9 cellular contexts compared by ENCODE assay signal in the genomic region with DNA sequence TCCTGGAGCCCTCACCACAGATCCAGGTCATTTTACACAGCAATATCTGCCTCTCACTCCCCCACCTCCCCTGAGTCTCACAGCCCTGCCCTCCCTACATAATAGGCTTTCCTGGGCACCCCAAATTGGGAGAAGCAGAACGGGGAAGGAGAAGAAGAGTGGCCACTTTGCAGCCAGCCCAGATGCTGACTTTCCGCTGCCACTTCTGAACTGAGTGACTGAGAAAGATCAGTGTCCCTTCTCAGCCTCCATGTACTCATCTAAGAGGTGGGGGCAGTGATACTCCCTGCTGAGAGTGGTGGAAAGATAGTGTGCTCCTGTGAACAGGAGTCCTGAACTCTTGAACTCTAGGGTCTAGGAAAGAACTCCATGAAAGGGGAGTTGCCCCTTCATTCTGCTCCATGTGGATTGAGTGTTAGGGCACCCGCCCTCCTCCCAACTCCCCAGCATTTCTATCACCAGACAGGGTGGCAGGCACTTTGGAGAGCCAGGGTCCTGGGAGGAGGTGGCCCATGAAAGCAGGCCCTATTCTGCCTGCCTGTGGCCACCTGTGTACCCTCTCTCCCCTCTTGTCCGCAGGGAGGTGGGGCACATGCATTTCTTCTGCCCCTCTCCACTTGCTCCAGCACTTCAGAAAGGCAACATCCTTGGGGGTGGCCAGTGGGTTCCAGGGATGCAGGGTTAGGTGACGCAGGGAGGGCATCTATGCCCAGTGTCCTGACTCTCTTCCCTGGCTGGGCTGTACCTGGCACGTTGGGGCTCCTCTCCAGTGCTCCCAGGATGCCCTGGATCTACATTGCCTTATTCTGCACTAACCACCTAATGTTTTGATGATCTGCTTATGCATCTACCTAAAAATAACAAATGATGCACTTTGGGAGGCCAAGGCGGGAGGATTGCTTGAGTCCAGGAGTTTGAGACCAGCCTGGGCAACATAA. TPM values are rescaled to one million over a fixed set of nuclear protein-coding genes. Genes with fewer than 3 reads are reported as not detected.
DNase-seq lines count a peak whose midpoint lies in the region; ATAC-seq and TF ChIP-seq lines count a peak whose summit lies in the region.
"Had no signal": no experiment of that assay in that cellular context is flagged by ENCODE, and none has a peak within 500 bp of the region (broad histone marks: within the 10 kb centered on the region; RNA-seq: fewer than 3 reads in every experiment).

No MANE protein-coding gene starts in this region.

- no peak for ATAC-seq in activated T-cell treated with anti-CD3 and anti-CD28 coated beads, Interleukin-2, amount 50 U/mL, for 4 hours
- ATAC-seq in stimulated activated naive CD8-positive, alpha-beta T cell treated with anti-CD3 and anti-CD28 coated beads, Interleukin-15, amount 100 ng/mL, for 72 hours, result peak; percentile 3

- WGBS in endodermal cell (ENCODE audit: insufficient coverage in 1 of 2, insufficient read length in 1 of 2), 2 experiments, result 85 to 89% methylated on average over 5 to 7 of the region's 7 CpGs

- H3K9me3 ChIP-seq in SJCRH30 (replicated peaks) (peaks cover 11% of the 10 kb centered on the region), endodermal cell (ENCODE audit: control insufficient read depth, low read length) (peaks cover 6% of the 10 kb centered on the region)

- H3K36me3 ChIP-seq in SJCRH30 (no peaks in the 10 kb centered on the region), endodermal cell (ENCODE audit: control insufficient read depth, insufficient read depth, low read length) (no peaks in the 10 kb centered on the region)

- no peak for DNase-seq in activated T-cell treated with anti-CD3 and anti-CD28 coated beads, Interleukin-2, amount 50 U/mL, for 4 hours
- DNase-seq in activated T-cell treated with anti-CD3 and anti-CD28 coated beads for 4 hours (no peak), SJCRH30 (no peak), endodermal cell (peak; percentile 29), NCI-H1092 (lab: John Stamatoyannopoulos, UW) (no peak), DMS53 treated with DMSO at 0.1 percent for 48 hours (lab: John Stamatoyannopoulos, UW; ENCODE audit: unreplicated experiment) (no peak), NAMALWA (ENCODE audit: low spot score) (no peak)
- no peak for DNase-seq in stimulated activated naive CD8-positive, alpha-beta T cell treated with anti-CD3 and anti-CD28 coated beads, Interleukin-15, amount 100 ng/mL, for 72 hours
- DNase-seq: NCI-H774 had no signal

- no peak overlapping the region for H3K27ac Mint-ChIP-seq in endodermal cell
- peak overlapping the region; percentile 97 to 100 for H3K27ac Mint-ChIP-seq in stimulated activated naive CD8-positive, alpha-beta T cell treated with anti-CD3 and anti-CD28 coated beads, Interleukin-15, amount 100 ng/mL, for 72 hours

- peaks cover 20% of the 10 kb centered on the region for H3K4me1 ChIP-seq in SJCRH30
- H3K4me1 ChIP-seq in endodermal cell (ENCODE audit: control insufficient read depth, insufficient read depth, low read length), result peaks cover 9% of the 10 kb centered on the region

- H3K27me3 Mint-ChIP-seq in activated T-cell treated with anti-CD3 and anti-CD28 coated beads, Interleukin-2, amount 50 U/mL, for 4 hours (ENCODE audit: low read depth), result no peaks in the 10 kb centered on the region
- H3K27me3 Mint-ChIP-seq in endodermal cell (ENCODE audit: insufficient read depth), result no peaks in the 10 kb centered on the region
- H3K27me3 Mint-ChIP-seq in stimulated activated naive CD8-positive, alpha-beta T cell treated with anti-CD3 and anti-CD28 coated beads, Interleukin-15, amount 100 ng/mL, for 72 hours, result no peaks in the 10 kb centered on the region

- no peak for TF ChIP-seq CTCF in endodermal cell (conservative IDR thresholded peaks at IDR 0.05)

- H3K27me3 ChIP-seq in SJCRH30, result no peaks in the 10 kb centered on the region
- no peaks in the 10 kb centered on the region for H3K27me3 ChIP-seq in endodermal cell (ENCODE audit: control insufficient read depth, insufficient read depth, low read length, poor library complexity, severe bottlenecking)

- peaks cover 28% of the 10 kb centered on the region for H3K4me1 Mint-ChIP-seq in activated T-cell treated with anti-CD3 and anti-CD28 coated beads, Interleukin-2, amount 50 U/mL, for 4 hours (ENCODE audit: low read depth)
- peaks cover 8% of the 10 kb centered on the region for H3K4me1 Mint-ChIP-seq in endodermal cell
- peaks cover 43% of the 10 kb centered on the region for H3K4me1 Mint-ChIP-seq in stimulated activated naive CD8-positive, alpha-beta T cell treated with anti-CD3 and anti-CD28 coated beads, Interleukin-15, amount 100 ng/mL, for 72 hours

- H3K4me3 ChIP-seq in SJCRH30, result peak overlapping the region; percentile 13; the same call in 1 of the 2 replicates
- no peak overlapping the region for H3K4me3 ChIP-seq in endodermal cell (ENCODE audit: low read length)

- H3K27ac ChIP-seq in SJCRH30 (peak overlapping the region; percentile 31), endodermal cell (ENCODE audit: low read depth, low read length) (no peak overlapping the region)

- H3K9ac ChIP-seq in endodermal cell (ENCODE audit: extremely low read depth, low read length, poor library complexity, severe bottlenecking), result no peak overlapping the region

- H3K4me3 Mint-ChIP-seq in activated T-cell treated with anti-CD3 and anti-CD28 coated beads, Interleukin-2, amount 50 U/mL, for 4 hours, result peak overlapping the region; percentile 29
- no peak overlapping the region for H3K4me3 Mint-ChIP-seq in endodermal cell
- H3K4me3 Mint-ChIP-seq in stimulated activated naive CD8-positive, alpha-beta T cell treated with anti-CD3 and anti-CD28 coated beads, Interleukin-15, amount 100 ng/mL, for 72 hours, result peak overlapping the region; percentile 72 to 85

- no peaks in the 10 kb centered on the region for H3K36me3 Mint-ChIP-seq in activated T-cell treated with anti-CD3 and anti-CD28 coated beads, Interleukin-2, amount 50 U/mL, for 4 hours (ENCODE audit: insufficient read depth)
- no peaks in the 10 kb centered on the region for H3K36me3 Mint-ChIP-seq in endodermal cell (ENCODE audit: low read depth)

- peaks cover 6% of the 10 kb centered on the region for H3K9me3 Mint-ChIP-seq in activated T-cell treated with anti-CD3 and anti-CD28 coated beads, Interleukin-2, amount 50 U/mL, for 4 hours
- peaks cover 11% of the 10 kb centered on the region for H3K9me3 Mint-ChIP-seq in endodermal cell
- H3K9me3 Mint-ChIP-seq in stimulated activated naive CD8-positive, alpha-beta T cell treated with anti-CD3 and anti-CD28 coated beads, Interleukin-15, amount 100 ng/mL, for 72 hours, result peaks cover 8 to 11% of the 10 kb centered on the region in 2 donors

RNA-seq across cellular contexts. Expression of a gene that starts 38.3 kb away (rescaled TPM):
- total RNA-seq in activated T-cell treated with anti-CD3 and anti-CD28 coated beads, Interleukin-2, amount 50 U/mL, for 4 hours, result 10 to 100 TPM; 70.0 to 75.1 (median 72.7) TPM
- total RNA-seq in SJCRH30 (2014; rRNA removed; shearing (Covaris generic)), result 51.6 and 54.7 TPM in 2 replicates
- total RNA-seq in endodermal cell, result 10 to 100 TPM; 53.6 to 58.8 TPM
- polyA plus RNA-seq in endodermal cell (2013, experiment 1 of 2), result 50.7 TPM
- polyA plus RNA-seq in endodermal cell (2013, experiment 2 of 2), result 50.8 TPM

RNA-seq across cellular contexts. Expression of a gene that starts 44.1 kb away (rescaled TPM):
- total RNA-seq in activated T-cell treated with anti-CD3 and anti-CD28 coated beads, Interleukin-2, amount 50 U/mL, for 4 hours, result 10 to 100 TPM; 28.9 to 44.6 (median 31.8) TPM
- total RNA-seq in SJCRH30 (2014; rRNA removed; shearing (Covaris generic)), result 27.0 and 31.6 TPM in 2 replicates
- total RNA-seq in endodermal cell, result 100 to 1,000 TPM; 163 to 254 TPM
- 129 TPM for polyA plus RNA-seq in endodermal cell (2013, experiment 1 of 2)
- 99.2 TPM for polyA plus RNA-seq in endodermal cell (2013, experiment 2 of 2)
